Comparison of ENCODE assay signal across 19 cellular contexts in genomic region chr3:17352620-17353019, GRCh38.
"Had no signal": no experiment of that assay in that cellular context is flagged by ENCODE, and none has a peak within 500 bp of the region (broad histone marks: within the 10 kb centered on the region; RNA-seq: fewer than 3 reads in every experiment).

No MANE protein-coding gene starts in this region.

- H3K27ac ChIP-seq: gastrocnemius medialis, heart right ventricle, parathyroid adenoma, prostate gland, right lobe of liver, tibial artery, upper lobe of left lung, uterus had no signal

- H3K4me3 ChIP-seq: gastrocnemius medialis, heart right ventricle, prostate gland, right lobe of liver, tibial artery, upper lobe of left lung, uterus had no signal

- ATAC-seq: esophagus mucosa; gastrocnemius medialis; heart right ventricle; naive thymus-derived CD4-positive, alpha-beta T cell; right lobe of liver; stimulated activated effector memory CD8-positive, alpha-beta T cell treated with anti-CD3 and anti-CD28 coated beads, Interleukin-12 subunit alpha, Interleukin-12 subunit beta, amount 100 ng/mL, for 72 hours had no signal

- DNase-seq: effector memory CD4-positive, alpha-beta T cell; gastrocnemius medialis; heart right ventricle; hypothalamus; kidney glomerular epithelial cell; mammary epithelial cell; naive thymus-derived CD4-positive, alpha-beta T cell; nephron progenitor cell; retina; right lobe of liver; stimulated activated CD4-positive, alpha-beta T cell treated with anti-CD3 and anti-CD28 coated beads, Interleukin-4, amount 100 ng/mL, for 1 hour; stimulated activated CD8-positive, alpha-beta memory T cell treated with anti-CD3 and anti-CD28 coated beads, Interleukin-4, amount 100 ng/mL, for 48 hours; tibial artery; upper lobe of left lung; uterus had no signal

- H3K9me3 ChIP-seq: gastrocnemius medialis, heart right ventricle, prostate gland, right lobe of liver, tibial artery, upper lobe of left lung, uterus had no signal

- H3K27me3 ChIP-seq: gastrocnemius medialis, heart right ventricle, right lobe of liver, tibial artery, upper lobe of left lung, uterus had no signal

- H3K4me1 ChIP-seq: parathyroid adenoma, prostate gland, right lobe of liver, tibial artery, upper lobe of left lung, uterus had no signal

- H3K36me3 ChIP-seq: gastrocnemius medialis, heart right ventricle, prostate gland, right lobe of liver, tibial artery, upper lobe of left lung, uterus had no signal
